Comparison of ENCODE assay signal across 9 cellular contexts in genomic region chr18:70380915-70381896, GRCh38.
DNase-seq lines count a peak whose midpoint lies in the region; ATAC-seq lines count a peak whose summit lies in the region.
"Had no signal": no experiment of that assay in that cellular context is flagged by ENCODE, and none has a peak within 500 bp of the region (broad histone marks: within the 10 kb centered on the region; RNA-seq: fewer than 3 reads in every experiment).

No MANE protein-coding gene starts in this region.

- no peaks in the 10 kb centered on the region for H3K9me3 ChIP-seq in T-helper 17 cell (ENCODE audit: control insufficient read depth, low read length, poor library complexity, severe bottlenecking)
- H3K9me3 ChIP-seq: ovary had no signal

- H3K4me1 Mint-ChIP-seq in T-helper 17 cell, result peaks cover 7% of the 10 kb centered on the region
- no peaks in the 10 kb centered on the region for H3K4me1 Mint-ChIP-seq in stimulated activated effector memory CD8-positive, alpha-beta T cell treated with anti-CD3 and anti-CD28 coated beads, Interleukin-12 subunit alpha, Interleukin-12 subunit beta, amount 100 ng/mL, for 72 hours

- H3K27ac Mint-ChIP-seq in T-helper 17 cell, result no peak overlapping the region
- no peak overlapping the region for H3K27ac Mint-ChIP-seq in stimulated activated effector memory CD8-positive, alpha-beta T cell treated with anti-CD3 and anti-CD28 coated beads, Interleukin-12 subunit alpha, Interleukin-12 subunit beta, amount 100 ng/mL, for 72 hours

- ATAC-seq in T-helper 17 cell (no peak), HG03442 (IDR thresholded peaks at IDR 0.05; ENCODE audit: unreplicated experiment) (no peak), sciatic nerve (no peak), GM19324 (IDR thresholded peaks at IDR 0.05; ENCODE audit: low FRiP score, unreplicated experiment) (no peak)
- no peak for ATAC-seq in stimulated activated effector memory CD8-positive, alpha-beta T cell treated with anti-CD3 and anti-CD28 coated beads, Interleukin-12 subunit alpha, Interleukin-12 subunit beta, amount 100 ng/mL, for 72 hours

- H3K27me3 Mint-ChIP-seq in T-helper 17 cell, result peaks cover 12% of the 10 kb centered on the region

- DNase-seq in C1 segment of cervical spinal cord (lab: John Stamatoyannopoulos, UW) (peak in 10 of 14 donors; percentile 26 to 77 (median 62)), M059J (ENCODE audit: low read depth) (peak; percentile 68), T-helper 17 cell (no peak), iPS DF 19.7 (ENCODE audit: low read depth, low spot score) (peak; percentile 7), sciatic nerve (ENCODE audit: low spot score) (no peak)
- DNase-seq in stimulated activated effector memory CD8-positive, alpha-beta T cell treated with anti-CD3 and anti-CD28 coated beads, Interleukin-12 subunit alpha, Interleukin-12 subunit beta, amount 100 ng/mL, for 72 hours (ENCODE audit: low spot score in 2 of 2), result no peak
- DNase-seq: ovary had no signal

- intact Hi-C loops in sciatic nerve (cut with DNase I), result no loop called here

- peak overlapping the region; percentile 46 for H3K4me3 Mint-ChIP-seq in T-helper 17 cell
- H3K4me3 Mint-ChIP-seq in stimulated activated effector memory CD8-positive, alpha-beta T cell treated with anti-CD3 and anti-CD28 coated beads, Interleukin-12 subunit alpha, Interleukin-12 subunit beta, amount 100 ng/mL, for 72 hours, result no peak overlapping the region

- no peaks in the 10 kb centered on the region for H3K9me3 Mint-ChIP-seq in stimulated activated effector memory CD8-positive, alpha-beta T cell treated with anti-CD3 and anti-CD28 coated beads, Interleukin-12 subunit alpha, Interleukin-12 subunit beta, amount 100 ng/mL, for 72 hours

- peaks cover 3% of the 10 kb centered on the region for H3K36me3 Mint-ChIP-seq in T-helper 17 cell (ENCODE audit: low read depth)
- H3K36me3 Mint-ChIP-seq in stimulated activated effector memory CD8-positive, alpha-beta T cell treated with anti-CD3 and anti-CD28 coated beads, Interleukin-12 subunit alpha, Interleukin-12 subunit beta, amount 100 ng/mL, for 72 hours, result no peaks in the 10 kb centered on the region

Comparison
In these comparisons a context has a peak if more than half of its experiments do, and no peak if none do; other contexts are left out.
1. DNase-seq: peak in C1 segment of cervical spinal cord (10 of 14), M059J (single experiment) and iPS DF 19.7 (single experiment); none in T-helper 17 cell (0 of 3), stimulated activated effector memory CD8-positive, alpha-beta T cell treated with anti-CD3 and anti-CD28 coated beads, Interleukin-12 subunit alpha, Interleukin-12 subunit beta, amount 100 ng/mL, for 72 hours (0 of 2) and sciatic nerve (single experiment).